ENCODE assay signal across 23 cellular contexts in the genomic region with DNA sequence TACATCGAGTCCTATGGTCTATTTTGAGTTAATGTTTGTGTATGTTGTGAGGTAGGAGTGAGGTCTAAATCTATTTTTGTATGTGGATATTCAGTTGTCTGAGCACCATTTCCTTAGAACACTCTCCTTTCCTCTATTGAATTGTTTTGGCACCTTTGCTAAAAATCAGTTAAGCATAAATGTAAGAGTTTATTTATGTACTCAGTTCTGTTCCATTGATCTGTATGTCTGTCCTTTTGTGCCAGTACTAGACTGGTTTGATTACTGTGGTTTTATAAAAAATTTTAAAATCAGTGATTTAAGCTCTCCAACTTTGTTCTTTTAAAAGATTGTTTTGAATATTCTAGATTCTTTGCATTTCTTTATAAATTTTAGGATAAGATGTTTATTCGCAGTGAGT.
DNase-seq lines count a peak whose midpoint lies in the region; ATAC-seq, FAIRE-seq and TF ChIP-seq lines count a peak whose summit lies in the region.
"Had no signal": no experiment of that assay in that cellular context is flagged by ENCODE, and none has a peak within 500 bp of the region (broad histone marks: within the 10 kb centered on the region; RNA-seq: fewer than 3 reads in every experiment).

No MANE protein-coding gene starts in this region.

- no peaks in the 10 kb centered on the region for H3K79me2 ChIP-seq in HepG2 (ENCODE audit: insufficient read depth, low read length)

- H3K9ac ChIP-seq in liver (ENCODE audit: low read depth in 1 of 2, low read length in 2 of 2) (no peak overlapping the region), HepG2 (ENCODE audit: insufficient read depth, low read depth, low read length) (no peak overlapping the region)
- H3K9ac ChIP-seq: BLaER1 had no signal

- no peak overlapping the region for H3K4me2 ChIP-seq in HepG2 (ENCODE audit: low read depth, low read length)
- H3K4me2 ChIP-seq: BLaER1 had no signal

- TF ChIP-seq POLR2A in HepG2 (IDR thresholded peaks at IDR 0.05; ENCODE audit: insufficient read depth in 1 of 2, low read depth in 2 of 2, low read length in 2 of 2) (no peak), right lobe of liver (IDR thresholded peaks at IDR 0.05) (no peak)

- TF ChIP-seq CTCF in liver (IDR thresholded peaks at IDR 0.05; ENCODE audit: low read depth, low read length, missing input control) (no peak), HepG2 (CRISPR knock-in tag; IDR thresholded peaks at IDR 0.05) (no peak), right lobe of liver (IDR thresholded peaks at IDR 0.05) (no peak)

- 58% methylated on average over 2 of the region's 2 CpGs for WGBS in liver
- WGBS in HepG2 (ENCODE audit: low lambda C conversion rate), result 3% methylated on average over 2 of the region's 2 CpGs
- 45% methylated on average over 2 of the region's 2 CpGs for WGBS in right lobe of liver (ENCODE audit: insufficient coverage, low coverage, low lambda C conversion rate, missing lambda C conversion rate)

- H3K27me3 ChIP-seq in liver (ENCODE audit: control insufficient read depth in 4 of 4, insufficient read depth in 4 of 4, low read length in 3 of 4) (no peaks in the 10 kb centered on the region), HepG2 (ENCODE audit: control insufficient read depth in 1 of 2, insufficient read depth in 2 of 2, low read length in 2 of 2) (no peaks in the 10 kb centered on the region), right lobe of liver (no peaks in the 10 kb centered on the region)
- H3K27me3 ChIP-seq: BE2C, BLaER1 had no signal

- no peak for ATAC-seq in HepG2
- ATAC-seq in right lobe of liver, result peak; percentile 56 to 75 (median 66)

- TF ChIP-seq EP300 in HepG2 (IDR thresholded peaks at IDR 0.05; ENCODE audit: low read depth in 2 of 2, low read length in 2 of 2), result no peak
- no peak for TF ChIP-seq EP300 in HepG2 (CRISPR knock-in tag; IDR thresholded peaks at IDR 0.05; ENCODE audit: borderline replicate concordance)

- BruUV-seq in HepG2 (replicated peaks; lab: Mats Ljungman, UMichigan), result no TSS peak

- no peak overlapping the region for H2AFZ ChIP-seq in HepG2 (ENCODE audit: low read length)

- intact Hi-C loops in HepG2 (cut with micrococcal nuclease; ENCODE audit: unreplicated experiment) (no loop called here), right lobe of liver (cut with DNase I) (no loop called here)

- no peak overlapping the region for H3K27ac ChIP-seq in liver (ENCODE audit: low read depth in 1 of 2, low read length in 2 of 2)
- H3K27ac ChIP-seq in HepG2 (ENCODE audit: extremely low read length, insufficient read depth, low read length), result no peak overlapping the region
- H3K27ac ChIP-seq in right lobe of liver, result no peak overlapping the region
- H3K27ac ChIP-seq: 22Rv1, BLaER1 had no signal

- DNase-seq in HepG2 (ENCODE audit: low spot score) (no peak), right lobe of liver (no peak), NCI-H1694 (lab: John Stamatoyannopoulos, UW) (no peak), NCI-H2029 (lab: John Stamatoyannopoulos, UW) (no peak)
- DNase-seq: ACHN; BE2C; C1 segment of cervical spinal cord; CD4-positive, alpha-beta memory T cell; CD4-positive, CD25-positive, alpha-beta regulatory T cell; CD8-positive, alpha-beta memory T cell; COR-L47; DMS 273 treated with DMSO at 0.1 percent for 48 hours; DMS153; DMS53; DMS79 treated with DMSO at 0.1 percent for 48 hours; GF-D8 had no signal

- H3K36me3 ChIP-seq in liver (ENCODE audit: control insufficient read depth in 4 of 4, insufficient read depth in 3 of 4, low read depth in 1 of 4, low read length in 3 of 4) (no peaks in the 10 kb centered on the region), HepG2 (replicated peaks in 1 of 2; ENCODE audit: control insufficient read depth in 1 of 2, insufficient read depth in 2 of 2, low read length in 2 of 2) (no peaks in the 10 kb centered on the region), right lobe of liver (no peaks in the 10 kb centered on the region)
- H3K36me3 ChIP-seq: BE2C, BLaER1 had no signal

- H4K20me1 ChIP-seq in HepG2 (ENCODE audit: insufficient read depth, low read length), result no peaks in the 10 kb centered on the region
- H4K20me1 ChIP-seq: BLaER1 had no signal

- POLR2A ChIA-PET in HepG2 (lab: Yijun Ruan, JAX), result no interaction called here

- CTCF ChIA-PET in HepG2 (lab: Yijun Ruan, JAX; ENCODE audit: low intra/inter-chr PET ratio, low total read pairs), result no interaction called here

- H3K9me3 ChIP-seq in liver (ENCODE audit: control insufficient read depth in 4 of 4, low read length in 3 of 4) (no peaks in the 10 kb centered on the region), HepG2 (ENCODE audit: low read length) (no peaks in the 10 kb centered on the region), right lobe of liver (no peaks in the 10 kb centered on the region)
- H3K9me3 ChIP-seq: BE2C, BLaER1 had no signal

- no peak for TF ChIP-seq RAD21 in liver (IDR thresholded peaks at IDR 0.05)
- no peak for TF ChIP-seq RAD21 in HepG2 (CRISPR knock-in tag; IDR thresholded peaks at IDR 0.05)

- FAIRE-seq in HepG2 (lab: Jason Lieb, UNC) (no peak), islet of Langerhans (lab: Jason Lieb, UNC) (peak; percentile 85)
- FAIRE-seq: G401.6, GM12891, GM19239 had no signal

- no peak overlapping the region for H3K4me3 ChIP-seq in liver (ENCODE audit: low read depth in 1 of 3, low read length in 3 of 3)
- no peak overlapping the region for H3K4me3 ChIP-seq in HepG2 (replicated peaks in 1 of 3; ENCODE audit: insufficient read depth in 1 of 3, low read depth in 2 of 3, low read length in 3 of 3)
- H3K4me3 ChIP-seq in right lobe of liver, result no peak overlapping the region
- H3K4me3 ChIP-seq: BLaER1 had no signal

- peaks cover 2 to 12% (median 7%) of the 10 kb centered on the region in 4 donors for H3K4me1 ChIP-seq in liver (ENCODE audit: control insufficient read depth in 4 of 4, insufficient read depth in 4 of 4, low read length in 3 of 4)
- H3K4me1 ChIP-seq in HepG2 (ENCODE audit: insufficient read depth, low read length), result peaks cover 12% of the 10 kb centered on the region
- H3K4me1 ChIP-seq in right lobe of liver, result peaks cover 0 to 10% (median 0%) of the 10 kb centered on the region in 4 donors
- H3K4me1 ChIP-seq: BE2C, BLaER1 had no signal

- in situ Hi-C loops in HepG2 (cut with HindIII; ENCODE audit: extremely low pct_ligation_motif_present, low pct_unique_long_range_greater_than_20kb), result no loop called here

TF ChIP-seq in liver, 16 proteins besides CTCF, POLR2A, EP300 and RAD21:
- peak; percentile 24 for TF ChIP-seq YY1 (IDR thresholded peaks at IDR 0.05)
- peak in 1 of 2 donors; percentile 28 for TF ChIP-seq HNF4A (conservative IDR thresholded peaks at IDR 0.05)
- TF ChIP-seq, protein P1, sequence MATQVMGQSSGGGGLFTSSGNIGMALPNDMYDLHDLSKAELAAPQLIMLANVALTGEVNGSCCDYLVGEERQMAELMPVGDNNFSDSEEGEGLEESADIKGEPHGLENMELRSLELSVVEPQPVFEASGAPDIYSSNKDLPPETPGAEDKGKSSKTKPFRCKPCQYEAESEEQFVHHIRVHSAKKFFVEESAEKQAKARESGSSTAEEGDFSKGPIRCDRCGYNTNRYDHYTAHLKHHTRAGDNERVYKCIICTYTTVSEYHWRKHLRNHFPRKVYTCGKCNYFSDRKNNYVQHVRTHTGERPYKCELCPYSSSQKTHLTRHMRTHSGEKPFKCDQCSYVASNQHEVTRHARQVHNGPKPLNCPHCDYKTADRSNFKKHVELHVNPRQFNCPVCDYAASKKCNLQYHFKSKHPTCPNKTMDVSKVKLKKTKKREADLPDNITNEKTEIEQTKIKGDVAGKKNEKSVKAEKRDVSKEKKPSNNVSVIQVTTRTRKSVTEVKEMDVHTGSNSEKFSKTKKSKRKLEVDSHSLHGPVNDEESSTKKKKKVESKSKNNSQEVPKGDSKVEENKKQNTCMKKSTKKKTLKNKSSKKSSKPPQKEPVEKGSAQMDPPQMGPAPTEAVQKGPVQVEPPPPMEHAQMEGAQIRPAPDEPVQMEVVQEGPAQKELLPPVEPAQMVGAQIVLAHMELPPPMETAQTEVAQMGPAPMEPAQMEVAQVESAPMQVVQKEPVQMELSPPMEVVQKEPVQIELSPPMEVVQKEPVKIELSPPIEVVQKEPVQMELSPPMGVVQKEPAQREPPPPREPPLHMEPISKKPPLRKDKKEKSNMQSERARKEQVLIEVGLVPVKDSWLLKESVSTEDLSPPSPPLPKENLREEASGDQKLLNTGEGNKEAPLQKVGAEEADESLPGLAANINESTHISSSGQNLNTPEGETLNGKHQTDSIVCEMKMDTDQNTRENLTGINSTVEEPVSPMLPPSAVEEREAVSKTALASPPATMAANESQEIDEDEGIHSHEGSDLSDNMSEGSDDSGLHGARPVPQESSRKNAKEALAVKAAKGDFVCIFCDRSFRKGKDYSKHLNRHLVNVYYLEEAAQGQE (IDR thresholded peaks at IDR 0.05), result no peak

TF ChIP-seq in HepG2, 621 proteins besides CTCF, POLR2A, EP300 and RAD21:
- TF ChIP-seq NRL (CRISPR knock-in tag; IDR thresholded peaks at IDR 0.05; ENCODE audit: borderline replicate concordance), result no peak
- TF ChIP-seq ZNF230 (CRISPR knock-in tag; IDR thresholded peaks at IDR 0.05), result no peak
